13 cellular contexts compared by ENCODE assay signal in genomic region chr2:54386993-54387590, GRCh38.
A peak's percentile ranks its signal among the peaks of the same experiment; 100 is the strongest.
DNase-seq lines count a peak whose midpoint lies in the region; ATAC-seq and TF ChIP-seq lines count a peak whose summit lies in the region.
"Had no signal": no experiment of that assay in that cellular context is flagged by ENCODE, and none has a peak within 500 bp of the region (broad histone marks: within the 10 kb centered on the region; RNA-seq: fewer than 3 reads in every experiment).

No MANE protein-coding gene starts in this region.

- H3K36me3 Mint-ChIP-seq in CD14-positive monocyte: no peaks in the 10 kb centered on the region
- H3K36me3 Mint-ChIP-seq: activated naive CD8-positive, alpha-beta T cell treated with anti-CD3 and anti-CD28 coated beads for 36 hours had no signal

- no peak overlapping the region for H3K27ac ChIP-seq in thoracic aorta
- H3K27ac ChIP-seq: RWPE1 had no signal

- H3K9me3 ChIP-seq in thoracic aorta: no peaks in the 10 kb centered on the region

- H3K4me3 ChIP-seq in cardiac fibroblast (replicated peaks in 1 of 2; ENCODE audit: low read depth in 2 of 2, low read length in 2 of 2): no peak overlapping the region
- H3K4me3 ChIP-seq in thoracic aorta: no peak overlapping the region

- TF ChIP-seq CTCF in cardiac fibroblast (IDR thresholded peaks at IDR 0.05; ENCODE audit: low read depth, low read length) (no peak), thoracic aorta (IDR thresholded peaks at IDR 0.05) (peak; percentile 40), CD14-positive monocyte (IDR thresholded peaks at IDR 0.05) (no peak)

- ATAC-seq in GM19438 (IDR thresholded peaks at IDR 0.05; ENCODE audit: low read depth, unreplicated experiment) (peak; percentile 63), thoracic aorta (ENCODE audit: insufficient number of reproducible peaks, low FRiP score, low read depth) (no peak), GM21447 (IDR thresholded peaks at IDR 0.05; ENCODE audit: unreplicated experiment) (no peak)

- H3K4me1 Mint-ChIP-seq in CD14-positive monocyte: no peaks in the 10 kb centered on the region
- H3K4me1 Mint-ChIP-seq: activated naive CD8-positive, alpha-beta T cell treated with anti-CD3 and anti-CD28 coated beads for 36 hours; IgD-negative memory B cell had no signal

- no peaks in the 10 kb centered on the region for H3K9me3 Mint-ChIP-seq in CD14-positive monocyte
- H3K9me3 Mint-ChIP-seq: activated naive CD8-positive, alpha-beta T cell treated with anti-CD3 and anti-CD28 coated beads for 36 hours had no signal

- peaks cover 0 to 3% (median 3%) of the 10 kb centered on the region in 3 donors for H3K27me3 Mint-ChIP-seq in CD14-positive monocyte (ENCODE audit: low read depth in 3 of 3)
- H3K27me3 Mint-ChIP-seq: activated naive CD8-positive, alpha-beta T cell treated with anti-CD3 and anti-CD28 coated beads for 36 hours; IgD-negative memory B cell had no signal

- no peak overlapping the region for H3K27ac Mint-ChIP-seq in CD14-positive monocyte
- H3K27ac Mint-ChIP-seq: activated naive CD8-positive, alpha-beta T cell treated with anti-CD3 and anti-CD28 coated beads for 36 hours; IgD-negative memory B cell had no signal

- H3K4me1 ChIP-seq in thoracic aorta (ENCODE audit: control insufficient read depth in 1 of 2, low read depth in 2 of 2): peaks cover 0 to 17% of the 10 kb centered on the region in 2 donors

- intact Hi-C loops in CD14-positive monocyte (cut with micrococcal nuclease): no loop called here

- H3K36me3 ChIP-seq in thoracic aorta: no peaks in the 10 kb centered on the region

- no peak overlapping the region for H3K4me3 Mint-ChIP-seq in CD14-positive monocyte
- H3K4me3 Mint-ChIP-seq: activated naive CD8-positive, alpha-beta T cell treated with anti-CD3 and anti-CD28 coated beads for 36 hours; IgD-negative memory B cell had no signal

- peak; percentile 79 for DNase-seq in cardiac fibroblast (ENCODE audit: low read depth in 2 of 2)
- peak; percentile 4 for DNase-seq in kidney glomerular epithelial cell (lab: John Stamatoyannopoulos, UW)
- DNase-seq in thoracic aorta (ENCODE audit: low spot score): no peak
- DNase-seq in SKM-1 treated with dmso at 0.1 percent for 144 hours (lab: John Stamatoyannopoulos, UW; ENCODE audit: unreplicated experiment): no peak
- no peak for DNase-seq in T-helper 1 cell
- DNase-seq in CD14-positive monocyte (ENCODE audit: low spot score): no peak
- DNase-seq: activated CD4-positive, alpha-beta T cell treated with anti-CD3 and anti-CD28 coated beads, Interleukin-2, amount 50 U/mL, for 1 hour; activated naive CD8-positive, alpha-beta T cell treated with anti-CD3 and anti-CD28 coated beads for 36 hours; stimulated activated CD4-positive, alpha-beta T cell treated with anti-CD3 and anti-CD28 coated beads, Interleukin-2, amount 100 ng/mL, for 24 hours had no signal

- H3K27me3 ChIP-seq in thoracic aorta (replicated peaks; ENCODE audit: insufficient read depth): no peaks in the 10 kb centered on the region

Comparison
In these comparisons a context has a peak if more than half of its experiments do, and no peak if none do; other contexts are left out.
1. DNase-seq: peak in cardiac fibroblast (2 of 2) and kidney glomerular epithelial cell (single experiment); none in thoracic aorta (single experiment), SKM-1 treated with dmso at 0.1 percent for 144 hours (single experiment), T-helper 1 cell (0 of 5) and CD14-positive monocyte (single experiment).